ENCODE assay signal across 10 cellular contexts in the genomic region with DNA sequence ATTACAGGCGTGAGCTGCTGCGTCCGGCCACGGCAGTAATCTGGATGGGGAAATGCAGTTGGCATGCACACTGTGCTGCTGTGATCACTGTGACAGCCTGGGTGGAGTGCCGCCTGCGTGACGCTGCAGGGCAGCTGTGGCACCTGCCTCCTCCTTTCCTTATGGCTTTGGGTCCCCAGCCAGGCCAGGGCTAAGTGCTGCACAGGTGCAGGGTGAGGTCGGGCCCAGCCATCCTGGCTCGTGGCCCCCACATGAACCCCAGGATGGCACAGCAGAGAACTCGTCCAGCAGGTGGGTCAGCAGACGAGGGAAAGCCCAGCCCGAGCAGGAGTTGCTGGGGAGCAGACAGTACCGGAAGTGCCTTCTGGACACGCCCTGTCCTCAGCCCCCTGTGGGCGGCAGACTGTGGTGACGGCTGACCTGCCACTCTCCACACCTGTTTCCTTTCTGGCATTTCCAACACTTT. TPM values are rescaled to one million over a fixed set of nuclear protein-coding genes. Genes with fewer than 3 reads are reported as not detected.
DNase-seq lines count a peak whose midpoint lies in the region; ATAC-seq and FAIRE-seq lines count a peak whose summit lies in the region.
"Had no signal": no experiment of that assay in that cellular context is flagged by ENCODE, and none has a peak within 500 bp of the region (broad histone marks: within the 10 kb centered on the region; RNA-seq: fewer than 3 reads in every experiment).

No MANE protein-coding gene starts in this region.

- WGBS in right cardiac atrium, result 46% methylated on average over 16 of the region's 16 CpGs
- WGBS in small intestine, 3 donors, result 15 to 52% (median 34%) methylated on average over 16 of the region's 16 CpGs

- H3K27ac ChIP-seq in right cardiac atrium (ENCODE audit: low read length), result peak overlapping the region; percentile 55
- peak overlapping the region in 1 of 2 donors; percentile 69 for H3K27ac ChIP-seq in small intestine (ENCODE audit: low read depth in 1 of 2, low read length in 1 of 2)
- H3K27ac ChIP-seq: neutrophil had no signal

- DNase-seq in RPMI8226 (peak; percentile 92), right cardiac atrium (peak; percentile 56 to 77 (median 70)), small intestine (peak; percentile 73), ecto neural progenitor cell (ENCODE audit: low spot score) (no peak), pons (ENCODE audit: low spot score) (no peak)

- peaks cover 6 to 7% of the 10 kb centered on the region in 2 donors for H3K36me3 ChIP-seq in small intestine (ENCODE audit: control insufficient read depth in 2 of 2, insufficient read depth in 2 of 2, low read length in 2 of 2)

- H3K27me3 ChIP-seq in right cardiac atrium (ENCODE audit: control insufficient read depth, insufficient read depth), result no peaks in the 10 kb centered on the region
- no peaks in the 10 kb centered on the region for H3K27me3 ChIP-seq in small intestine (ENCODE audit: control insufficient read depth in 2 of 2, insufficient read depth in 2 of 2, low read length in 2 of 2)
- H3K27me3 ChIP-seq: neutrophil had no signal

- intact Hi-C loops in right cardiac atrium (cut with DNase I), result loop anchor here in 1 of 4 donors (2.0 kb wide), 1 partner anchor 189 kb away; no protein-coding TSS in a partner anchor

- H3K4me1 ChIP-seq in right cardiac atrium (ENCODE audit: control insufficient read depth, insufficient read depth, low read length), result peaks cover 12% of the 10 kb centered on the region
- H3K4me1 ChIP-seq in small intestine (ENCODE audit: control insufficient read depth in 2 of 2, insufficient read depth in 1 of 2, low read depth in 1 of 2, low read length in 1 of 2), result peaks cover 0 to 5% of the 10 kb centered on the region in 2 donors

- no peak overlapping the region for H3K4me3 ChIP-seq in right cardiac atrium (ENCODE audit: low read length)
- H3K4me3 ChIP-seq in small intestine (ENCODE audit: low read depth in 1 of 2, low read length in 2 of 2), result no peak overlapping the region

- peak; percentile 50 for ATAC-seq in GM18909 (IDR thresholded peaks at IDR 0.05; ENCODE audit: poor library complexity, unreplicated experiment)
- ATAC-seq in right cardiac atrium, result peak; percentile 20 to 34
- ATAC-seq in HG03045 (IDR thresholded peaks at IDR 0.05; ENCODE audit: unreplicated experiment), result no peak
- no peak for ATAC-seq in HG02678 (IDR thresholded peaks at IDR 0.05; ENCODE audit: unreplicated experiment)
- ATAC-seq: stimulated activated memory B cell treated with anti-CD40 and anti-IgM and Interleukin-4, amounts not matched to agents 10 μg/mL and 1 μg/mL and 100 μg/mL, for 72 hours had no signal

- H3K9me3 ChIP-seq in right cardiac atrium (ENCODE audit: control insufficient read depth, low read length) (no peaks in the 10 kb centered on the region), small intestine (ENCODE audit: control insufficient read depth, low read depth) (no peaks in the 10 kb centered on the region)
- H3K9me3 ChIP-seq: neutrophil had no signal

- no peak for FAIRE-seq in small intestine (lab: Jason Lieb, UNC)

RNA-seq across cellular contexts. Expression of a gene that starts 17.1 kb away (rescaled TPM):
- 10 to 100 TPM; 21.8 to 26.4 (median 25.3) TPM for total RNA-seq in right cardiac atrium
- polyA plus RNA-seq in right cardiac atrium, result 29.8 TPM
- 10 to 100 TPM; 18.5 to 23.5 (median 23.2) TPM for polyA plus RNA-seq in small intestine

RNA-seq across cellular contexts. Expression of a gene that starts 33.1 kb away (rescaled TPM):
- under 1 TPM; 0.26 to 0.79 (median 0.60) TPM for total RNA-seq in right cardiac atrium
- polyA plus RNA-seq in right cardiac atrium (0.25 TPM), small intestine (under 1 TPM in 1 of 3 donors, not detected in 2; 0.16 TPM)

Comparison
In these comparisons a context has a peak if more than half of its experiments do, and no peak if none do; other contexts are left out.
1. ATAC-seq: peak in GM18909 (single experiment) and right cardiac atrium (2 of 2); none in HG03045 (single experiment) and HG02678 (single experiment).
2. DNase-seq: peak in RPMI8226 (single experiment), right cardiac atrium (3 of 3) and small intestine (single experiment); none in ecto neural progenitor cell (single experiment) and pons (single experiment).